ENCODE assay signal across 1 cellular context in genomic region chr3:170437696-170438407, GRCh38.
TF ChIP-seq lines count a peak whose summit lies in the region.

No MANE protein-coding gene starts in this region.

TF ChIP-seq in HCT116, 20 proteins besides CTCF, POLR2A, EP300 and RAD21 (continued from another document):
- no peak for TF ChIP-seq MAX (IDR thresholded peaks at IDR 0.05)
- no peak for TF ChIP-seq REST (IDR thresholded peaks at IDR 0.05; ENCODE audit: low read depth)
- no peak for TF ChIP-seq ELF1 (IDR thresholded peaks at IDR 0.05; ENCODE audit: borderline replicate concordance, low read depth)
- no peak for TF ChIP-seq FOSL1 (IDR thresholded peaks at IDR 0.05; ENCODE audit: low read depth)
- TF ChIP-seq SIN3A (IDR thresholded peaks at IDR 0.05; ENCODE audit: low read depth): no peak
- no peak for TF ChIP-seq CBX3 (IDR thresholded peaks at IDR 0.05; ENCODE audit: low read depth)
